1 cellular context compared by ENCODE assay signal in genomic region chr11:12773591-12773990, GRCh38.
TF ChIP-seq lines count a peak whose summit lies in the region.

No MANE protein-coding gene starts in this region.

TF ChIP-seq in GM23338, 12 proteins besides CTCF, POLR2A, EP300 and RAD21 (continued from another document):
- TF ChIP-seq ZNF462 (CRISPR knock-in tag; IDR thresholded peaks at IDR 0.05): no peak
- no peak for TF ChIP-seq ETS1 (IDR thresholded peaks at IDR 0.05)
- TF ChIP-seq EZH2phosphoT487 (IDR thresholded peaks at IDR 0.05; ENCODE audit: unreplicated experiment): no peak
- TF ChIP-seq POLR2AphosphoS5 (IDR thresholded peaks at IDR 0.05; ENCODE audit: low read depth): no peak
- TF ChIP-seq NANOG (IDR thresholded peaks at IDR 0.05; ENCODE audit: borderline replicate concordance): no peak
- no peak for TF ChIP-seq STAT1 (IDR thresholded peaks at IDR 0.05; ENCODE audit: unreplicated experiment)
- no peak for TF ChIP-seq EZH2 (IDR thresholded peaks at IDR 0.05; ENCODE audit: low read depth, unreplicated experiment)
- no peak for TF ChIP-seq ZNF114 (CRISPR knock-in tag; IDR thresholded peaks at IDR 0.05)
- TF ChIP-seq REST (IDR thresholded peaks at IDR 0.05; ENCODE audit: unreplicated experiment): no peak
- no peak for TF ChIP-seq JUNB (IDR thresholded peaks at IDR 0.05; ENCODE audit: unreplicated experiment)
- no peak for TF ChIP-seq CREB1 (CRISPR knock-in tag; IDR thresholded peaks at IDR 0.05; ENCODE audit: low read depth)
